10 cellular contexts compared by ENCODE assay signal in the genomic region with DNA sequence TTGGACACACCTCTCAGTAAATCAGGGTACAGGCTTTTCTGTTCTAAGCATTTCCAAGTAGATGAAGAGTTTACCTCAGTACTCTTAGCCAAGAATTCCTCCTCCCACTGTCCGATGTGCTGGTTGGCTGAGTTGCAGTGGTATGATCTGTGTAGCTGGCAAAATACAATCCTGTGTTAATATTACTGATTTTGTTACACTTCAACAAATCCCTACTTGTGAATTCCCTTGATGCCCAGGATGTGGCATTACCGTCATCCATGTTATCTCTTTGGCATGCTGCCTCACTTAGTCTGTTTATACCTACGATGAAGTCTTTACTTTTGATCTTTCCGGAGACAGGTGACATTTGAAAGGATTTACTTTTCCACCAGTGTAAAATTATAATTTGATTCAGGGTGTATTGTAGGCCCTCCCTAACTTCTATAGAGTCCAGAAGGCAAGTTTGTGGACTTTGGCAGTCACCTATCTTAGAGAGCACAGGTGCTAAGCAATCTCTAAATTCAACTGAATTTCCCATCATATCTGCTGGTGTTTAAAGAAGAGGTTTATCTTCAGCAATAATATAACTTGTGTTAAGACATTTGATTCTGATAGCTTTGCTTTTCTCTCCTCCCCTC. TPM values are rescaled to one million over a fixed set of nuclear protein-coding genes. Genes with fewer than 3 reads are reported as not detected.
DNase-seq lines count a peak whose midpoint lies in the region; ATAC-seq, FAIRE-seq and TF ChIP-seq lines count a peak whose summit lies in the region.
"Had no signal": no experiment of that assay in that cellular context is flagged by ENCODE, and none has a peak within 500 bp of the region (broad histone marks: within the 10 kb centered on the region; RNA-seq: fewer than 3 reads in every experiment).

No MANE protein-coding gene starts in this region.

- FAIRE-seq in bronchial epithelial cell (lab: Jason Lieb, UNC), result no peak

- H3K9me3 ChIP-seq in heart right ventricle (no peaks in the 10 kb centered on the region), right atrium auricular region (no peaks in the 10 kb centered on the region), WERI-Rb-1 (ENCODE audit: severe bottlenecking) (no peaks in the 10 kb centered on the region)
- H3K9me3 ChIP-seq: psoas muscle had no signal

- 40 to 52% methylated on average over 4 of the region's 4 CpGs for WGBS in heart right ventricle, 2 donors

- intact Hi-C loops in heart right ventricle (cut with DNase I), result loop anchor here in 6 of 10 donors (5.0 to 10.0 kb wide), 7 partner anchors 71 to 781 kb away; no protein-coding TSS in a partner anchor

- no peaks in the 10 kb centered on the region for H3K36me3 ChIP-seq in heart right ventricle
- H3K36me3 ChIP-seq in right atrium auricular region, result no peaks in the 10 kb centered on the region
- H3K36me3 ChIP-seq in bronchial epithelial cell (ENCODE audit: control insufficient read depth, insufficient read depth, low read length), result no peaks in the 10 kb centered on the region
- H3K36me3 ChIP-seq in H7 (replicated peaks; ENCODE audit: control insufficient read depth, insufficient read depth, low read length), result no peaks in the 10 kb centered on the region
- no peaks in the 10 kb centered on the region for H3K36me3 ChIP-seq in WERI-Rb-1

- H3K27ac ChIP-seq in heart right ventricle, result no peak overlapping the region
- H3K27ac ChIP-seq in right atrium auricular region, result no peak overlapping the region
- H3K27ac ChIP-seq in WERI-Rb-1, result no peak overlapping the region
- H3K27ac ChIP-seq: psoas muscle had no signal

- H3K27me3 ChIP-seq in heart right ventricle (no peaks in the 10 kb centered on the region), right atrium auricular region (no peaks in the 10 kb centered on the region), bronchial epithelial cell (ENCODE audit: control insufficient read depth, insufficient read depth, low read length) (no peaks in the 10 kb centered on the region), H7 (ENCODE audit: control insufficient read depth, insufficient read depth, low read length) (no peaks in the 10 kb centered on the region), WERI-Rb-1 (ENCODE audit: insufficient read depth, low read depth, severe bottlenecking) (no peaks in the 10 kb centered on the region)

- H3K4me3 ChIP-seq in heart right ventricle, result peak overlapping the region in 3 of 10 donors; percentile 7 to 28 (median 22)
- peak overlapping the region in 1 of 2 donors; percentile 7 for H3K4me3 ChIP-seq in right atrium auricular region
- no peak overlapping the region for H3K4me3 ChIP-seq in bronchial epithelial cell (ENCODE audit: low read depth, low read length)
- no peak overlapping the region for H3K4me3 ChIP-seq in H7 (ENCODE audit: insufficient read depth, low read depth, low read length)
- no peak overlapping the region for H3K4me3 ChIP-seq in WERI-Rb-1 (ENCODE audit: low read depth, low read length)

- DNase-seq in heart right ventricle (no peak), right atrium auricular region (ENCODE audit: low spot score) (no peak), bronchial epithelial cell (ENCODE audit: low read depth) (peak; percentile 33), left kidney (ENCODE audit: low read depth, low spot score) (peak; percentile 14), H7 (no peak), HUDEP-2 (lab: John Stamatoyannopoulos, UW; ENCODE audit: unreplicated experiment in 76 of 76) (no peak), WERI-Rb-1 (no peak)
- DNase-seq: psoas muscle had no signal

- peaks cover 0 to 24% (median 10%) of the 10 kb centered on the region in 9 donors for H3K4me1 ChIP-seq in heart right ventricle
- H3K4me1 ChIP-seq in right atrium auricular region, result peaks cover 0 to 8% of the 10 kb centered on the region in 2 donors

- TF ChIP-seq CTCF in heart right ventricle (IDR thresholded peaks at IDR 0.05) (no peak), right atrium auricular region (IDR thresholded peaks at IDR 0.05) (no peak), bronchial epithelial cell (IDR thresholded peaks at IDR 0.05; ENCODE audit: insufficient read depth, low read length, severe bottlenecking) (no peak), WERI-Rb-1 (IDR thresholded peaks at IDR 0.05; ENCODE audit: low read depth, low read length) (no peak)

- ATAC-seq in heart right ventricle, result peak in 5 of 8 donors; percentile 38 to 72 (median 68)
- no peak for ATAC-seq in HG03196 (IDR thresholded peaks at IDR 0.05; ENCODE audit: unreplicated experiment)

RNA-seq across cellular contexts. Expression of a gene that starts 10.1 kb away (rescaled TPM):
- not detected for total RNA-seq in heart right ventricle
- not detected for polyA plus RNA-seq in heart right ventricle
- total RNA-seq in right atrium auricular region, result not detected
- not detected in 2 replicates for total RNA-seq in bronchial epithelial cell
- total RNA-seq in H7 (2014; rRNA removed; shearing (Covaris generic)), result not detected in 2 replicates
- total RNA-seq: H1, psoas muscle had no signal
- polyA plus RNA-seq: H1, psoas muscle had no signal

RNA-seq across cellular contexts. Expression of a gene that starts 11.6 kb away (rescaled TPM):
- total RNA-seq in heart right ventricle (10 to 100 TPM; 24.2 to 45.7 (median 32.2) TPM), right atrium auricular region (10 to 100 TPM; 14.9 TPM), bronchial epithelial cell (11.8 and 12.9 TPM in 2 replicates)
- polyA plus RNA-seq in heart right ventricle, result 10 to 100 TPM; 12.2 to 48.0 TPM
- 10.6 and 14.2 TPM in 2 replicates for total RNA-seq in H7 (2014; rRNA removed; shearing (Covaris generic))

Comparison
In these comparisons a context has a peak if more than half of its experiments do, and no peak if none do; other contexts are left out.
1. DNase-seq: peak in bronchial epithelial cell (single experiment) and left kidney (single experiment); none in heart right ventricle (0 of 2), right atrium auricular region (single experiment), H7 (single experiment), HUDEP-2 (0 of 76) and WERI-Rb-1 (single experiment).